ENCODE assay signal across 8 cellular contexts in the genomic region with DNA sequence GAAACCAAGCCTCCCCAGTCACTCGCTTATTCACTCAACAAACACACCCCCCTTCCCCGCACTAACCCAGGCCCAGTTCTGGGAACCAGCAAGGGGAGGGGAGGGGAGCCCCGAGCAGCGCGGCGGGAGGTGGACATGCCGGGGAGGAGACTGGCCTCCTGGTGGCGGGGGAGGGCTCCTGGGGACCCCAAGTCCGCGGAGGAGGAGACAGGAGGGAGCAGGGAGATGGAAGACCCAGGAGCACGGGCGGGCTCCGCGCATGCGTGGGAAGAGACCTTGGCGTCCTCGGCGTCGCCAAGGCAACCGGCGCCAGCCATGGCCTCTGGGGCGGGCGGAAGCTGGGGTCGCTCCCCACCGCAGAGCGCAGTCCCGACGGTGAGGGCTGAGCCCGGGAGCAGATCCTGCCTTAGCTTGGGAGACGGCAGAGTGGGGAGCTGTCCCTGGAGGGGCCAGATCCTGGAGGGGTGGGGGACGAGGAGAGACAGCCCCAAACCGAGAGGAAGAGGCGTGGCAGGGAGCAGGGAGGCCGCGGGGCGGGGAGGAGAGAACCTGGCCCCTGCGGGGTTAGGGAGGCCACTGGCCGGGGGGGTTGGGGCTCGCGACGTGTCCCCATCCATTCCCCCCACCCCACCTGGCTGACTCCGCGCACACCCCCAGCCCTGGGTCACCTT. TPM values are rescaled to one million over a fixed set of nuclear protein-coding genes. Genes with fewer than 3 reads are reported as not detected.
A peak's percentile ranks its signal among the peaks of the same experiment; 100 is the strongest.
DNase-seq lines count a peak whose midpoint lies in the region; ATAC-seq, FAIRE-seq and TF ChIP-seq lines count a peak whose summit lies in the region.

TSS of gene PRR29 (plus strand) at position 302 of the 671 bp plus-strand sequence. CDS start at position 316, 14 bp downstream.

- TF ChIP-seq EP300 in tibial nerve (IDR thresholded peaks at IDR 0.05): no peak

- H3K9me3 ChIP-seq in HUES64 (ENCODE audit: insufficient read depth, low read depth, low read length) (no peaks in the 10 kb centered on the region), SJCRH30 (replicated peaks) (no peaks in the 10 kb centered on the region), pancreas (no peaks in the 10 kb centered on the region), tibial nerve (no peaks in the 10 kb centered on the region)

- H3K27me3 ChIP-seq in HUES64 (ENCODE audit: insufficient read depth, low read length) (peaks cover 36% of the 10 kb centered on the region), SJCRH30 (no peaks in the 10 kb centered on the region), pancreas (no peaks in the 10 kb centered on the region), tibial nerve (peaks cover 0 to 53% of the 10 kb centered on the region in 2 donors)

- TF ChIP-seq CTCF in pancreas (IDR thresholded peaks at IDR 0.05): no peak
- no peak for TF ChIP-seq CTCF in tibial nerve (IDR thresholded peaks at IDR 0.05)

- H3K4me1 ChIP-seq in HUES64 (ENCODE audit: insufficient read depth, low read length) (peaks cover 6% of the 10 kb centered on the region; the same call in 1 of the 2 replicates), SJCRH30 (peaks cover 16% of the 10 kb centered on the region), pancreas (peaks cover 0 to 4% (median 0%) of the 10 kb centered on the region in 3 donors), tibial nerve (peaks cover 0 to 19% (median 14%) of the 10 kb centered on the region in 4 donors)

- H3K4me3 ChIP-seq in HUES64 (ENCODE audit: low read length): peak within 1 kb of the TSS; percentile 90
- H3K4me3 ChIP-seq in SJCRH30: peak within 1 kb of the TSS; percentile 54
- H3K4me3 ChIP-seq in pancreas: peak within 1 kb of the TSS; percentile 11 to 61 (median 50)
- H3K4me3 ChIP-seq in tibial nerve: peak within 1 kb of the TSS; percentile 28 to 54 (median 51)

- H3K27ac ChIP-seq in HUES64 (ENCODE audit: low read depth, low read length) (no peak within 1 kb of the TSS), SJCRH30 (peak within 1 kb of the TSS; percentile 52), pancreas (no peak within 1 kb of the TSS), tibial nerve (peak within 1 kb of the TSS in 1 of 4 donors; percentile 33)

- H3K9ac ChIP-seq in HUES64 (ENCODE audit: low read depth, low read length): peak within 1 kb of the TSS; percentile 2

- DNase-seq in GM12892 (ENCODE audit: insufficient read length) (peak; percentile 92), SJCRH30 (peak; percentile 72 to 80), glomerular visceral epithelial cell (ENCODE audit: extremely low spot score) (peak; percentile 73), pancreas (peak; percentile 64 to 92 (median 78)), tibial nerve (ENCODE audit: low spot score in 2 of 2) (no peak), NK-92 (lab: John Stamatoyannopoulos, UW; ENCODE audit: unreplicated experiment) (no peak)
- peak; percentile 58 for DNase-seq in activated gamma-delta T cell treated with anti-CD3 and anti-CD28 coated beads, Interleukin-2, amount 50 U/mL, for 16 hours (ENCODE audit: low read depth)

- peak; percentile 82 to 91 (median 87) for ATAC-seq in pancreas

- H3K36me3 ChIP-seq in HUES64 (ENCODE audit: insufficient read depth, low read length) (no peaks in the 10 kb centered on the region), SJCRH30 (no peaks in the 10 kb centered on the region), pancreas (no peaks in the 10 kb centered on the region), tibial nerve (no peaks in the 10 kb centered on the region)

- TF ChIP-seq POLR2A in GM12892 (IDR thresholded peaks at IDR 0.05; ENCODE audit: low read depth, low read length): no peak
- no peak for TF ChIP-seq POLR2A in tibial nerve (IDR thresholded peaks at IDR 0.05)

- intact Hi-C loops in pancreas (cut with DNase I): no loop called here

- FAIRE-seq in GM12892 (lab: Jason Lieb, UNC) (peak; percentile 99), pancreas (lab: Jason Lieb, UNC) (no peak)

- WGBS in HUES64: 2% methylated on average over 36 of the region's 43 CpGs
- WGBS in pancreas, 2 donors: 1% methylated on average over 26 to 43 of the region's 43 CpGs
- 2 to 3% methylated on average over 22 to 35 of the region's 43 CpGs for WGBS in tibial nerve, 2 donors

RNA-seq across cellular contexts. Expression of gene PRR29, which starts in this region (rescaled TPM):
- 0.30 TPM for polyA plus RNA-seq in GM12892 (2012; ENCODE audit: missing spikeins)
- 1.3 TPM for polyA plus RNA-seq in HUES64 (2013, experiment 1 of 2)
- 0.44 TPM for polyA plus RNA-seq in HUES64 (2013, experiment 2 of 2)
- total RNA-seq in SJCRH30 (2014; rRNA removed; shearing (Covaris generic)): 0.12 TPM in 1 of 2 replicates, not detected in the other
- total RNA-seq in pancreas (under 1 TPM in 4 of 6 donors, not detected in 2; 0.14 to 0.22 (median 0.20) TPM), tibial nerve (1 to 10 TPM in 1 of 4 donors, under 1 TPM in 2, not detected in 1; 0.20 to 1.3 (median 0.63) TPM)
- under 1 TPM; 0.35 to 0.46 TPM for polyA plus RNA-seq in pancreas

Comparison
In these comparisons a context has a peak if more than half of its experiments do, and no peak if none do; other contexts are left out.
1. Peak in DNase-seq, H3K4me3 ChIP-seq and H3K27ac ChIP-seq in SJCRH30; RNA of the gene not detected or under 1 TPM.
2. Peak in DNase-seq, ATAC-seq and H3K4me3 ChIP-seq in pancreas; RNA of the gene not detected or under 1 TPM.
3. DNase-seq: peak in GM12892 (single experiment), activated gamma-delta T cell treated with anti-CD3 and anti-CD28 coated beads, Interleukin-2, amount 50 U/mL, for 16 hours (single experiment) and glomerular visceral epithelial cell (single experiment); none in tibial nerve (0 of 2) and NK-92 (single experiment).
4. Peak in every context shown above with its lines, with median percentiles within 50 percentile points of each other: H3K4me3 ChIP-seq.